Comparison of ENCODE assay signal across 7 cellular contexts in the genomic region with DNA sequence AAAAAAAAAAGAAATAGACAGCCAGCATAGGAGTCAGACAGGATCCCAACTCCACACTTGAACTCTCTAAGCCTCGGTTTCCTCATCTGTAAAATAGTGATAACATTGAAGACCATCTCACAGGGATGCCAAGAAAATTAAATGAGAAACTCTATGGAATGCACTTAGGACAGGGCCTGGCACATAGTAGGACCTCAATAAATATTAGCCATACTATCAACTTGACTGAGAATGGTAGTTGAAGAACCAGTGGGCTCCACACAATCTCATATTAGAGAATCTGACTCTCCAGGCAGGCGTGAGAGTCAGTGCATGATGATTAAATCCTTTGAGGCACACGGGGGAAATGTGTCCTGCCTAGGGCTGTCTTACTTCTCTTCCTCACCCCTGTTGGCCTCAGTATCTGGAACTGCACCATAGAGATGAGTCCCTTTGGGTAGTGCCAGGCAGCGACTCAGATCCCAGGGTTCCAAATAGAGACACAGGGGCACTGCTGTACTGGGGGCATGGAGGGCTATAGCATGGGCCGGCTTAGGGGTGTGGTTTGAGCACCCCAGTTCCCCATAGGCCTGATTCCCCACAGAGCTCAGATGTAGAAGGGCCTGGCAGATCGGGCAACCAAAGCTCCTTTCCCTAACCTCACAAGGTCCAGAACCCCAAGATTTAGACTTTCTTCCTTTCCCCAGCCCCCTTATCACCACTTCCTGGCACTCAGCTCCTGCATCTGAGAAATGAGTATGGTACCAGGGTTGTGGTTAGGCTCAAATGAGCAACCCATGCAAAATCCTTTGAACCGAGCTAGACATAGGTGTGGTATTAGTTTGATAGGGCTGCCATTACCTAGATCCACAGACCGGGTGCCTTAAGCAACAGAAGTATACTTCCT. TPM values are rescaled to one million over a fixed set of nuclear protein-coding genes. Genes with fewer than 3 reads are reported as not detected.
A peak's percentile ranks its signal among the peaks of the same experiment; 100 is the strongest.
DNase-seq lines count a peak whose midpoint lies in the region; ATAC-seq lines count a peak whose summit lies in the region.

No MANE protein-coding gene starts in this region.

- DNase-seq in activated T-cell treated with anti-CD3 and anti-CD28 coated beads, Interleukin-2, amount 50 U/mL, for 72 hours, result peak; percentile 75 to 79
- peak; percentile 67 for DNase-seq in stimulated activated CD8-positive, alpha-beta memory T cell treated with anti-CD3 and anti-CD28 coated beads, Interleukin-4, amount 100 ng/mL, for 48 hours
- DNase-seq in SKM-1 treated with dmso at 0.1 percent for 144 hours (lab: John Stamatoyannopoulos, UW; ENCODE audit: unreplicated experiment) (no peak), DMS79 (lab: John Stamatoyannopoulos, UW) (no peak), NCI-H2029 (lab: John Stamatoyannopoulos, UW) (no peak)

- peak overlapping the region; percentile 95 for H3K27ac Mint-ChIP-seq in activated T-cell treated with anti-CD3 and anti-CD28 coated beads, Interleukin-2, amount 50 U/mL, for 72 hours

- H3K9me3 Mint-ChIP-seq in activated T-cell treated with anti-CD3 and anti-CD28 coated beads, Interleukin-2, amount 50 U/mL, for 72 hours, result no peaks in the 10 kb centered on the region

- no peaks in the 10 kb centered on the region for H3K27me3 Mint-ChIP-seq in activated T-cell treated with anti-CD3 and anti-CD28 coated beads, Interleukin-2, amount 50 U/mL, for 72 hours (ENCODE audit: low read depth)

- ATAC-seq in GM19395 (IDR thresholded peaks at IDR 0.05; ENCODE audit: unreplicated experiment), result peak; percentile 38
- peak; percentile 45 for ATAC-seq in HG03378 (IDR thresholded peaks at IDR 0.05; ENCODE audit: unreplicated experiment)
- peak; percentile 58 for ATAC-seq in activated T-cell treated with anti-CD3 and anti-CD28 coated beads, Interleukin-2, amount 50 U/mL, for 72 hours (replicated peaks in 1 of 2)

- peaks cover 99% of the 10 kb centered on the region for H3K4me1 Mint-ChIP-seq in activated T-cell treated with anti-CD3 and anti-CD28 coated beads, Interleukin-2, amount 50 U/mL, for 72 hours (ENCODE audit: low read depth)

- H3K36me3 Mint-ChIP-seq in activated T-cell treated with anti-CD3 and anti-CD28 coated beads, Interleukin-2, amount 50 U/mL, for 72 hours (ENCODE audit: insufficient read depth in 2 of 2), result peaks cover 0 to 2% of the 10 kb centered on the region in 2 donors

- peak overlapping the region; percentile 87 to 91 for H3K4me3 Mint-ChIP-seq in activated T-cell treated with anti-CD3 and anti-CD28 coated beads, Interleukin-2, amount 50 U/mL, for 72 hours

RNA-seq across cellular contexts. Expression of a gene that starts 51.3 kb away (rescaled TPM):
- total RNA-seq in activated T-cell treated with anti-CD3 and anti-CD28 coated beads, Interleukin-2, amount 50 U/mL, for 72 hours, result 100 to 1,000 TPM; 130 to 149 TPM

Comparison
In these comparisons a context has a peak if more than half of its experiments do, and no peak if none do; other contexts are left out.
1. DNase-seq: peak in activated T-cell treated with anti-CD3 and anti-CD28 coated beads, Interleukin-2, amount 50 U/mL, for 72 hours (2 of 2) and stimulated activated CD8-positive, alpha-beta memory T cell treated with anti-CD3 and anti-CD28 coated beads, Interleukin-4, amount 100 ng/mL, for 48 hours (single experiment); none in SKM-1 treated with dmso at 0.1 percent for 144 hours (single experiment), DMS79 (single experiment) and NCI-H2029 (single experiment).
2. Peak in every context shown above with its lines, with median percentiles within 50 percentile points of each other: ATAC-seq.